ENCODE assay signal across 8 cellular contexts in genomic region chr22:39502109-39502788, GRCh38. TPM values are rescaled to one million over a fixed set of nuclear protein-coding genes. Genes with fewer than 3 reads are reported as not detected.
A peak's percentile ranks its signal among the peaks of the same experiment; 100 is the strongest.
DNase-seq lines count a peak whose midpoint lies in the region; ATAC-seq and TF ChIP-seq lines count a peak whose summit lies in the region.

TSS of gene MIEF1 (plus strand) at chr22:39502290. CDS start at chr22:39511295, 9,005 bp downstream.

- no peaks in the 10 kb centered on the region for H3K27me3 Mint-ChIP-seq in activated CD4-positive, alpha-beta memory T cell treated with anti-CD3 and anti-CD28 coated beads for 36 hours

- TF ChIP-seq CTCF in lower leg skin (IDR thresholded peaks at IDR 0.05): no peak

- H3K27ac ChIP-seq in duodenal mucosa (ENCODE audit: low read depth, low read length): peak within 1 kb of the TSS; percentile 44

- peaks cover 23 to 27% of the 10 kb centered on the region in 2 donors for H3K4me1 ChIP-seq in duodenal mucosa (ENCODE audit: control insufficient read depth in 1 of 2, insufficient read depth in 2 of 2, low read length in 2 of 2)

- H3K4me3 Mint-ChIP-seq in activated CD4-positive, alpha-beta memory T cell treated with anti-CD3 and anti-CD28 coated beads for 36 hours: peak within 1 kb of the TSS; percentile 96

- intact Hi-C loops in activated CD4-positive, alpha-beta memory T cell treated with anti-CD3 and anti-CD28 coated beads for 36 hours (cut with micrococcal nuclease): loop anchor here (1.0 to 5.0 kb wide), 3 partner anchors 18 to 105 kb away; partner anchors contain the start of genes ATF4, RPS19BP1 and TAB1
- intact Hi-C loops in lower leg skin (cut with DNase I; ENCODE audit: low total_unique reads): no loop called here

- no peaks in the 10 kb centered on the region for H3K9me3 Mint-ChIP-seq in activated CD4-positive, alpha-beta memory T cell treated with anti-CD3 and anti-CD28 coated beads for 36 hours

- no peaks in the 10 kb centered on the region for H3K9me3 ChIP-seq in duodenal mucosa (ENCODE audit: control insufficient read depth in 1 of 2, low read length in 2 of 2)

- peaks cover 38% of the 10 kb centered on the region for H3K36me3 Mint-ChIP-seq in activated CD4-positive, alpha-beta memory T cell treated with anti-CD3 and anti-CD28 coated beads for 36 hours

- POLR2A ChIA-PET in activated CD4-positive, alpha-beta memory T cell treated with anti-CD3 and anti-CD28 coated beads for 36 hours (lab: Charles Lee): interaction anchor here (0.6 to 2.7 kb wide), 10 partner anchors 9 to 739 kb away, joined by 3 to 20 read pairs (median 6); partner anchors contain the start of genes ATF4 and RPL3

- H3K4me3 ChIP-seq in duodenal mucosa (ENCODE audit: low read depth in 1 of 2, low read length in 2 of 2) (peak within 1 kb of the TSS; percentile 84 to 93), lower leg skin (ENCODE audit: low read depth, poor library complexity, severe bottlenecking) (peak within 1 kb of the TSS; percentile 92)

- ATAC-seq in GM19351 (IDR thresholded peaks at IDR 0.05; ENCODE audit: unreplicated experiment) (peak; percentile 98), HG03520 (IDR thresholded peaks at IDR 0.05; ENCODE audit: unreplicated experiment) (peak; percentile 85)

- CTCF ChIA-PET in activated CD4-positive, alpha-beta memory T cell treated with anti-CD3 and anti-CD28 coated beads for 36 hours (lab: Charles Lee): interaction anchor here (0.6 to 5.4 kb wide), 11 partner anchors 9 to 523 kb away, joined by 3 to 52 read pairs (median 5); partner anchors contain the start of genes RPL3 and TAB1

- DNase-seq in C1 segment of cervical spinal cord (lab: John Stamatoyannopoulos, UW) (peak; percentile 70 to 98 (median 94)), NCI-H82 (lab: John Stamatoyannopoulos, UW) (peak; percentile 98), lower leg skin (ENCODE audit: low spot score in 2 of 2) (peak; percentile 97 to 99)
- peak; percentile 98 for DNase-seq in activated CD4-positive, alpha-beta memory T cell treated with anti-CD3 and anti-CD28 coated beads for 36 hours
- peak; percentile 93 to 94 for DNase-seq in stimulated activated CD4-positive, alpha-beta T cell treated with anti-CD3 and anti-CD28 coated beads, Interleukin-4, amount 100 ng/mL, for 48 hours (ENCODE audit: low read depth in 2 of 2)

- peaks cover 43% of the 10 kb centered on the region for H3K4me1 Mint-ChIP-seq in activated CD4-positive, alpha-beta memory T cell treated with anti-CD3 and anti-CD28 coated beads for 36 hours (ENCODE audit: low read depth)

- H3K27me3 ChIP-seq in duodenal mucosa (ENCODE audit: control insufficient read depth in 1 of 2, insufficient read depth in 2 of 2, low read length in 2 of 2): no peaks in the 10 kb centered on the region

- 0 to 2% methylated on average over 10 to 40 of the region's 58 CpGs for WGBS in lower leg skin, 2 donors

- peaks cover 27 to 32% of the 10 kb centered on the region in 2 donors for H3K36me3 ChIP-seq in duodenal mucosa (ENCODE audit: control insufficient read depth in 1 of 2, insufficient read depth in 2 of 2, low read length in 2 of 2)

- peak within 1 kb of the TSS; percentile 87 for H3K27ac Mint-ChIP-seq in activated CD4-positive, alpha-beta memory T cell treated with anti-CD3 and anti-CD28 coated beads for 36 hours

- peak within 1 kb of the TSS; percentile 70 to 91 for H3K9ac ChIP-seq in duodenal mucosa (ENCODE audit: low read depth in 1 of 2, low read length in 2 of 2)

- no peak for TF ChIP-seq POLR2A in lower leg skin (IDR thresholded peaks at IDR 0.05)

RNA-seq across cellular contexts. Expression of gene MIEF1, which starts in this region (rescaled TPM):
- 10 to 100 TPM; 40.3 to 43.1 TPM for total RNA-seq in activated CD4-positive, alpha-beta memory T cell treated with anti-CD3 and anti-CD28 coated beads for 36 hours
- 10 to 100 TPM; 12.8 to 27.1 (median 20.2) TPM for total RNA-seq in lower leg skin

Comparison
In these comparisons a context has a peak if more than half of its experiments do, and no peak if none do; other contexts are left out.
1. Peak in every context shown above with its lines: DNase-seq, ATAC-seq, H3K4me3 ChIP-seq and H3K27ac ChIP-seq.